ENCODE assay signal across 22 cellular contexts in genomic region chr16:65106792-65107191, GRCh38. TPM values are rescaled to one million over a fixed set of nuclear protein-coding genes. Genes with fewer than 3 reads are reported as not detected.
DNase-seq lines count a peak whose midpoint lies in the region; ATAC-seq and TF ChIP-seq lines count a peak whose summit lies in the region.
"Had no signal": no experiment of that assay in that cellular context is flagged by ENCODE, and none has a peak within 500 bp of the region (broad histone marks: within the 10 kb centered on the region; RNA-seq: fewer than 3 reads in every experiment).

No MANE protein-coding gene starts in this region.

- H3K4me1 Mint-ChIP-seq in HFFc6 (ENCODE audit: low read depth) (peaks cover 74% of the 10 kb centered on the region), nephron (peaks cover 70% of the 10 kb centered on the region)
- H3K4me1 Mint-ChIP-seq: GM23338 had no signal

- no peaks in the 10 kb centered on the region for H3K9me3 Mint-ChIP-seq in HFFc6
- no peaks in the 10 kb centered on the region for H3K9me3 Mint-ChIP-seq in nephron
- H3K9me3 Mint-ChIP-seq: GM23338 had no signal

- no peaks in the 10 kb centered on the region for H4K20me1 ChIP-seq in fibroblast of lung (ENCODE audit: control insufficient read depth, extremely low read depth, insufficient read depth, low read length)

- no peak overlapping the region for H3K9ac ChIP-seq in fibroblast of lung (ENCODE audit: insufficient read depth, low read length)

- peaks cover 4% of the 10 kb centered on the region for H3K4me1 ChIP-seq in fibroblast of lung (ENCODE audit: control insufficient read depth, extremely low read depth, insufficient read depth, low read length)

- H3K79me2 ChIP-seq in fibroblast of lung (ENCODE audit: control insufficient read depth, insufficient read depth, low read length): peaks cover 79% of the 10 kb centered on the region

- ATAC-seq in GM19467 (IDR thresholded peaks at IDR 0.05; ENCODE audit: unreplicated experiment): no peak
- ATAC-seq: GM23338 had no signal

- H3K36me3 Mint-ChIP-seq in HFFc6 (ENCODE audit: low read depth) (peaks cover 37% of the 10 kb centered on the region), nephron (ENCODE audit: low read depth) (peaks cover 59% of the 10 kb centered on the region)

- no peak for TF ChIP-seq CTCF in HFFc6 (IDR thresholded peaks at IDR 0.05)
- TF ChIP-seq CTCF in fibroblast of lung (conservative IDR thresholded peaks at IDR 0.05 in 1 of 2, IDR thresholded peaks at IDR 0.05 in 1 of 2; ENCODE audit: low read depth in 1 of 2, low read length in 2 of 2): no peak
- TF ChIP-seq CTCF in nephron (IDR thresholded peaks at IDR 0.05; ENCODE audit: unreplicated experiment in 3 of 3): no peak
- TF ChIP-seq CTCF in GM10248 (IDR thresholded peaks at IDR 0.05; ENCODE audit: control extremely low read depth, extremely low read depth, low read depth, missing control alignments): no peak

- H3K36me3 ChIP-seq in fibroblast of lung (ENCODE audit: control insufficient read depth, insufficient read depth, low read length): peaks cover 2% of the 10 kb centered on the region

- H3K27ac ChIP-seq in fibroblast of lung (ENCODE audit: insufficient read depth, low read length): no peak overlapping the region
- H3K27ac ChIP-seq: C4-2B, RWPE1 had no signal

- DNase-seq in HFFc6 (no peak), amniotic epithelial cell (ENCODE audit: low read depth) (peak; percentile 23), fibroblast of lung (ENCODE audit: low read depth in 2 of 2) (peak; percentile 21 to 59), NAMALWA (ENCODE audit: low spot score) (no peak), GM10248 (ENCODE audit: extremely low spot score) (no peak)
- DNase-seq in activated T-cell treated with anti-CD3 and anti-CD28 coated beads, Interleukin-2, amount 50 U/mL, for 48 hours: no peak
- DNase-seq: ACHN, AML-193, DMS79, HCEC 1CT, MM.1S, NCI-H1105 treated with DMSO at 0.1 percent for 48 hours, NCI-H1694, NCI-H2227 treated with DMSO at 0.1 percent for 48 hours, NCI-H524, NCI-H82 had no signal

- H3K27me3 Mint-ChIP-seq in HFFc6 (ENCODE audit: insufficient read depth) (no peaks in the 10 kb centered on the region; the same call in 1 of the 2 replicates), nephron (ENCODE audit: low read depth) (no peaks in the 10 kb centered on the region)

- H3K4me2 ChIP-seq in fibroblast of lung (ENCODE audit: extremely low read depth, insufficient read depth, low read length): no peak overlapping the region
- H3K4me2 ChIP-seq: GM23338 had no signal

- no peak overlapping the region for H3K4me3 ChIP-seq in fibroblast of lung (replicated peaks in 1 of 4; ENCODE audit: control extremely low read depth in 1 of 4, insufficient read depth in 1 of 4, low read depth in 3 of 4, low read length in 4 of 4)
- H3K4me3 ChIP-seq: GM23338 had no signal

- no peak overlapping the region for H2AFZ ChIP-seq in fibroblast of lung (ENCODE audit: low read length)
- H2AFZ ChIP-seq: GM23338 had no signal

- CTCF ChIA-PET in GM10248 (lab: Yijun Ruan, JAX): interaction anchor here (1.3 kb wide), 1 partner anchor 9 kb away, joined by 4 read pairs; no protein-coding TSS in a partner anchor

- no peaks in the 10 kb centered on the region for H3K9me3 ChIP-seq in fibroblast of lung (ENCODE audit: control insufficient read depth, insufficient read depth, low read depth, low read length)

- H3K27ac Mint-ChIP-seq in HFFc6: peak overlapping the region; percentile 45; the same call in 1 of the 2 replicates
- H3K27ac Mint-ChIP-seq in nephron: peak overlapping the region in 2 of 3 experiments; percentile 17 to 29
- H3K27ac Mint-ChIP-seq: GM23338 had no signal

- H3K4me3 Mint-ChIP-seq in HFFc6: no peak overlapping the region
- H3K4me3 Mint-ChIP-seq in nephron: peak overlapping the region in 1 of 3 experiments; percentile 24
- H3K4me3 Mint-ChIP-seq: GM23338 had no signal

- H3K27me3 ChIP-seq in fibroblast of lung (ENCODE audit: control insufficient read depth, insufficient read depth, low read length): no peaks in the 10 kb centered on the region

- POLR2A ChIA-PET in GM10248 (lab: Yijun Ruan, JAX): no interaction called here

RNA-seq across cellular contexts. Expression of gene CDH11, which starts 15.1 kb away (rescaled TPM):
- total RNA-seq in HFFc6 (2021; fragmentation: NEBNext Ultra II Directional; extraction: Animal tissue kit (Norgen Biotek cat#: 25700)): 100 to 1,000 TPM; 507 to 539 (median 527) TPM
- 220 and 302 TPM in 2 replicates for total RNA-seq in fibroblast of lung
- 290 and 335 TPM in 2 replicates for polyA plus RNA-seq in fibroblast of lung
- 236 and 265 TPM in 2 replicates for polyA plus RNA-seq in fibroblast of lung (2012)
- 308 and 372 TPM in 2 replicates for polyA minus RNA-seq in fibroblast of lung (ENCODE audit: low replicate concordance)
- total RNA-seq: G401 had no signal

Comparison
In these comparisons a context has a peak if more than half of its experiments do, and no peak if none do; other contexts are left out.
1. DNase-seq: peak in amniotic epithelial cell (single experiment) and fibroblast of lung (2 of 2); none in HFFc6 (single experiment), activated T-cell treated with anti-CD3 and anti-CD28 coated beads, Interleukin-2, amount 50 U/mL, for 48 hours (0 of 2), NAMALWA (single experiment) and GM10248 (single experiment).